Comparison of ENCODE assay signal across 27 cellular contexts in genomic region chr7:146129296-146129695, GRCh38. TPM values are rescaled to one million over a fixed set of nuclear protein-coding genes. Genes with fewer than 3 reads are reported as not detected.
DNase-seq lines count a peak whose midpoint lies in the region; ATAC-seq and TF ChIP-seq lines count a peak whose summit lies in the region.
"Had no signal": no experiment of that assay in that cellular context is flagged by ENCODE, and none has a peak within 500 bp of the region (broad histone marks: within the 10 kb centered on the region; RNA-seq: fewer than 3 reads in every experiment).

No MANE protein-coding gene starts in this region.

- H2AFZ ChIP-seq in SK-N-SH (ENCODE audit: low read depth) (no peak overlapping the region), neural progenitor cell (replicated peaks) (no peak overlapping the region)

- H3K27me3 ChIP-seq in SK-N-SH (ENCODE audit: insufficient read depth) (no peaks in the 10 kb centered on the region), WERI-Rb-1 (ENCODE audit: insufficient read depth, low read depth, severe bottlenecking) (no peaks in the 10 kb centered on the region), neural progenitor cell (no peaks in the 10 kb centered on the region)
- H3K27me3 ChIP-seq: body of pancreas, heart left ventricle, neutrophil, SJCRH30 had no signal

- CTCF ChIA-PET in SK-N-SH (lab: Yijun Ruan, JAX): interaction anchor here (1.0 to 1.4 kb wide), 3 partner anchors 10 to 40 kb away, joined by 4 to 7 read pairs (median 4); no protein-coding TSS in a partner anchor

- H3K9me3 ChIP-seq in SK-N-SH (no peaks in the 10 kb centered on the region), WERI-Rb-1 (ENCODE audit: severe bottlenecking) (no peaks in the 10 kb centered on the region), neural progenitor cell (ENCODE audit: low read depth) (no peaks in the 10 kb centered on the region)
- H3K9me3 ChIP-seq: body of pancreas, neutrophil, SJCRH30 had no signal

- H3K4me1 ChIP-seq in SK-N-SH (ENCODE audit: control insufficient read depth in 1 of 2, insufficient read depth in 2 of 2, low read depth in 1 of 2, low read length in 1 of 2) (peaks cover 0 to 3% of the 10 kb centered on the region in 2 experiments; a peak in 1 of 4 replicates), neural progenitor cell (no peaks in the 10 kb centered on the region)
- H3K4me1 ChIP-seq: body of pancreas, heart left ventricle, SJCRH30 had no signal

- H3K9me3 Mint-ChIP-seq in neural progenitor cell: no peaks in the 10 kb centered on the region

- no peak overlapping the region for H3K27ac Mint-ChIP-seq in neural progenitor cell
- H3K27ac Mint-ChIP-seq: activated CD4-positive, alpha-beta T cell treated with anti-CD3 and anti-CD28 coated beads for 36 hours; activated T-cell treated with anti-CD3 and anti-CD28 coated beads, Interleukin-2, amount 50 U/mL, for 24 hours; HFFc6; IgD-negative memory B cell had no signal

- no peak overlapping the region for H3K4me3 Mint-ChIP-seq in neural progenitor cell
- H3K4me3 Mint-ChIP-seq: activated CD4-positive, alpha-beta T cell treated with anti-CD3 and anti-CD28 coated beads for 36 hours; activated T-cell treated with anti-CD3 and anti-CD28 coated beads, Interleukin-2, amount 50 U/mL, for 24 hours; HFFc6; IgD-negative memory B cell had no signal

- H3K79me2 ChIP-seq in SK-N-SH (ENCODE audit: insufficient read depth) (no peaks in the 10 kb centered on the region), neural progenitor cell (ENCODE audit: low read depth) (no peaks in the 10 kb centered on the region)

- no peaks in the 10 kb centered on the region for H3K36me3 Mint-ChIP-seq in neural progenitor cell
- H3K36me3 Mint-ChIP-seq: IgD-negative memory B cell had no signal

- no peak for ATAC-seq in SK-N-SH treated with all-trans-retinoic acid at 6 μM for 48 hours
- ATAC-seq in HG02678 (IDR thresholded peaks at IDR 0.05; ENCODE audit: unreplicated experiment): no peak
- ATAC-seq: activated CD4-positive, alpha-beta T cell treated with anti-CD3 and anti-CD28 coated beads for 36 hours; body of pancreas; heart left ventricle; left cardiac atrium; Panc1 had no signal

- H3K9me2 ChIP-seq in SK-N-SH: no peaks in the 10 kb centered on the region

- peak; percentile 39 for TF ChIP-seq CTCF in SK-N-SH (IDR thresholded peaks at IDR 0.05)
- peak; percentile 12; the same call in 1 of the 2 replicates for TF ChIP-seq CTCF in WERI-Rb-1 (IDR thresholded peaks at IDR 0.05; ENCODE audit: low read depth, low read length)
- peak; percentile 35 for TF ChIP-seq CTCF in neural progenitor cell (IDR thresholded peaks at IDR 0.05)

- H3K4me2 ChIP-seq in SK-N-SH: no peak overlapping the region
- no peak overlapping the region for H3K4me2 ChIP-seq in neural progenitor cell

- H3K36me3 ChIP-seq in SK-N-SH (replicated peaks in 1 of 2; ENCODE audit: control insufficient read depth in 1 of 2, insufficient read depth in 2 of 2, low read length in 1 of 2) (no peaks in the 10 kb centered on the region), WERI-Rb-1 (no peaks in the 10 kb centered on the region), neural progenitor cell (no peaks in the 10 kb centered on the region)
- H3K36me3 ChIP-seq: heart left ventricle, neutrophil, SJCRH30 had no signal

- no peak overlapping the region for H3K27ac ChIP-seq in SK-N-SH (ENCODE audit: low read depth in 2 of 2, low read length in 1 of 2)
- no peak overlapping the region for H3K27ac ChIP-seq in WERI-Rb-1
- no peak overlapping the region for H3K27ac ChIP-seq in neural progenitor cell
- H3K27ac ChIP-seq: body of pancreas, epithelial cell of prostate, heart left ventricle, neutrophil, SJCRH30 had no signal

- H3K4me3 ChIP-seq in SK-N-SH (ENCODE audit: low read depth in 2 of 2, low read length in 1 of 2) (no peak overlapping the region), WERI-Rb-1 (ENCODE audit: low read depth, low read length) (no peak overlapping the region), neural progenitor cell (no peak overlapping the region)
- H3K4me3 ChIP-seq: body of pancreas, heart left ventricle, SJCRH30 had no signal

- H4K20me1 ChIP-seq in SK-N-SH (ENCODE audit: insufficient read depth) (no peaks in the 10 kb centered on the region), neural progenitor cell (ENCODE audit: low read depth) (no peaks in the 10 kb centered on the region)

- POLR2A ChIA-PET in SK-N-SH (lab: Yijun Ruan, JAX): interaction anchor here (0.5 kb wide), 1 partner anchor 443 kb away, joined by 3 read pairs; no protein-coding TSS in a partner anchor

- H3K27me3 Mint-ChIP-seq in neural progenitor cell (ENCODE audit: insufficient read depth, low read depth): no peaks in the 10 kb centered on the region
- H3K27me3 Mint-ChIP-seq: activated CD4-positive, alpha-beta T cell treated with anti-CD3 and anti-CD28 coated beads for 36 hours; activated T-cell treated with anti-CD3 and anti-CD28 coated beads, Interleukin-2, amount 50 U/mL, for 24 hours; IgD-negative memory B cell had no signal

- TF ChIP-seq EP300 in SK-N-SH (IDR thresholded peaks at IDR 0.05; ENCODE audit: borderline replicate concordance in 1 of 2, low read depth in 1 of 2, low read length in 1 of 2): no peak

- WGBS in SK-N-SH (ENCODE audit: low lambda C conversion rate): 76% methylated on average over 1 of the region's 1 CpG

- DNase-seq in SK-N-SH (no peak), NCI-H146 (lab: John Stamatoyannopoulos, UW) (peak; percentile 59), WERI-Rb-1 (no peak), neural progenitor cell (ENCODE audit: low spot score) (peak; percentile 30), RKO (ENCODE audit: low spot score) (no peak), NCI-H1694 (lab: John Stamatoyannopoulos, UW) (no peak)
- DNase-seq: activated CD4-positive, alpha-beta T cell treated with anti-CD3 and anti-CD28 coated beads for 36 hours; activated gamma-delta T cell treated with Interleukin-2 at 50 U/mL for 16 hours; activated T-cell treated with anti-CD3 and anti-CD28 coated beads, Interleukin-2, amount 50 U/mL, for 24 hours; body of pancreas; cerebellar nuclear complex; foreskin fibroblast; heart left ventricle; HFFc6; left cardiac atrium; NCI-H2029 treated with DMSO at 0.1 percent for 48 hours; SJCRH30; stimulated activated CD8-positive, alpha-beta memory T cell treated with anti-CD3 and anti-CD28 coated beads, Interleukin-4, amount 100 ng/mL, for 48 hours; trophoblast cell had no signal

- no peak overlapping the region for H3K9ac ChIP-seq in SK-N-SH
- no peak overlapping the region for H3K9ac ChIP-seq in neural progenitor cell

- H3K4me1 Mint-ChIP-seq in neural progenitor cell: no peaks in the 10 kb centered on the region
- H3K4me1 Mint-ChIP-seq: activated CD4-positive, alpha-beta T cell treated with anti-CD3 and anti-CD28 coated beads for 36 hours; IgD-negative memory B cell had no signal

- H3F3A ChIP-seq in SK-N-SH (replicated peaks; ENCODE audit: insufficient read depth) (no peaks in the 10 kb centered on the region), neural progenitor cell (ENCODE audit: low read depth) (no peaks in the 10 kb centered on the region)

- TF ChIP-seq RAD21 in SK-N-SH (IDR thresholded peaks at IDR 0.05; ENCODE audit: low read length): peak; percentile 71

TF ChIP-seq in SK-N-SH, 30 proteins besides CTCF, POLR2A, EP300 and RAD21:
- TF ChIP-seq ELF1 (IDR thresholded peaks at IDR 0.05) (no peak), MAX (IDR thresholded peaks at IDR 0.05; ENCODE audit: low read depth) (no peak), GATA2 (CRISPR knock-in tag; IDR thresholded peaks at IDR 0.05) (no peak), CHD2 (IDR thresholded peaks at IDR 0.05; ENCODE audit: low read length, partially characterized antibody) (no peak), JUND (IDR thresholded peaks at IDR 0.05) (no peak), SMC3 (IDR thresholded peaks at IDR 0.05; ENCODE audit: low read depth, low read length) (peak; percentile 19; the same call in 1 of the 2 replicates), NRF1 (IDR thresholded peaks at IDR 0.05; ENCODE audit: low read depth, low read length) (no peak)

TF ChIP-seq in SK-N-SH treated with all-trans-retinoic acid at 6 μM for 48 hours, 23 proteins besides CTCF, POLR2A, EP300 and RAD21:
- TF ChIP-seq TOX (CRISPR knock-in tag; IDR thresholded peaks at IDR 0.05; ENCODE audit: borderline replicate concordance) (no peak), GLIS3 (CRISPR knock-in tag; IDR thresholded peaks at IDR 0.05) (no peak), ZC3H10 (CRISPR knock-in tag; IDR thresholded peaks at IDR 0.05) (no peak)
TF ChIP-seq in SK-N-SH treated with all-trans-retinoic acid at 6 μM for 48 hours: peak in this region for 0.

RNA-seq across cellular contexts. Expression of gene CNTNAP2, which starts 12.7 kb away (rescaled TPM):
- polyA plus RNA-seq in SK-N-SH (2012; rRNA removed): 3.4 and 4.0 TPM in 2 replicates
- 4.9 and 5.3 TPM in 2 replicates for polyA plus RNA-seq in SK-N-SH (2012; cell fraction: cytosol; rRNA removed)
- polyA plus RNA-seq in SK-N-SH (2012; cell fraction: nucleus; rRNA removed): 1.4 and 3.0 TPM in 2 replicates
- total RNA-seq in neural progenitor cell (ENCODE audit: low replicate concordance): 110 and 126 TPM in 2 replicates
- total RNA-seq: activated CD4-positive, alpha-beta T cell treated with anti-CD3 and anti-CD28 coated beads for 36 hours; activated CD8-positive, alpha-beta memory T cell treated with anti-CD3 and anti-CD28 coated beads for 36 hours; SJCRH30; T-helper 1 cell treated with Interleukin-12 subunit alpha and Interleukin-12 subunit beta and Interleukin-4 antibody, amounts not matched to agents 30 ng/mL and 1 ng/mL, for 36 hours had no signal

Comparison
In these comparisons a context has a peak if more than half of its experiments do, and no peak if none do; other contexts are left out.
1. DNase-seq: peak in NCI-H146 (single experiment) and neural progenitor cell (single experiment); none in SK-N-SH (single experiment), WERI-Rb-1 (single experiment), RKO (single experiment) and NCI-H1694 (single experiment).
2. Peak in every context shown above with its lines, with median percentiles within 50 percentile points of each other: CTCF ChIP-seq.